In genomic region chr12:49511410-49511809, GRCh38 we compare ENCODE assay signal across 21 cellular contexts. TPM values are rescaled to one million over a fixed set of nuclear protein-coding genes. Genes with fewer than 3 reads are reported as not detected.
DNase-seq lines count a peak whose midpoint lies in the region; ATAC-seq and TF ChIP-seq lines count a peak whose summit lies in the region.
"Had no signal": no experiment of that assay in that cellular context is flagged by ENCODE, and none has a peak within 500 bp of the region (broad histone marks: within the 10 kb centered on the region; RNA-seq: fewer than 3 reads in every experiment).

No MANE protein-coding gene starts in this region.

- peak; percentile 37 to 54 for ATAC-seq in activated T-cell treated with anti-CD3 and anti-CD28 coated beads, Interleukin-2, amount 50 U/mL, for 72 hours (replicated peaks in 1 of 2)
- ATAC-seq in HG03457 (IDR thresholded peaks at IDR 0.05; ENCODE audit: unreplicated experiment) = no peak

- intact Hi-C loops in Caco-2 (cut with micrococcal nuclease; ENCODE audit: unreplicated experiment) = no loop called here

- BruUV-seq in Caco-2 (replicated peaks; lab: Mats Ljungman, UMichigan) = no TSS peak

- no peaks in the 10 kb centered on the region for H3K9me3 Mint-ChIP-seq in activated T-cell treated with anti-CD3 and anti-CD28 coated beads, Interleukin-2, amount 50 U/mL, for 72 hours
- H3K9me3 Mint-ChIP-seq in HFFc6 (no peaks in the 10 kb centered on the region), Caco-2 (ENCODE audit: unreplicated experiment) (no peaks in the 10 kb centered on the region)
- H3K9me3 Mint-ChIP-seq: CD4-positive, alpha-beta memory T cell had no signal

- H3K9me3 ChIP-seq in Caco-2 = no peaks in the 10 kb centered on the region
- H3K9me3 ChIP-seq: MG63, Peyer's patch had no signal

- no peak overlapping the region for H3K27ac Mint-ChIP-seq in activated T-cell treated with anti-CD3 and anti-CD28 coated beads, Interleukin-2, amount 50 U/mL, for 72 hours
- H3K27ac Mint-ChIP-seq in HFFc6 (peak overlapping the region; percentile 36; the same call in 1 of the 2 replicates), Caco-2 (ENCODE audit: unreplicated experiment) (no peak overlapping the region)

- H3K27ac ChIP-seq in VCaP = peak overlapping the region; percentile 86
- H3K27ac ChIP-seq: HL-60, Peyer's patch had no signal

- no peak overlapping the region for H3K4me3 Mint-ChIP-seq in activated T-cell treated with anti-CD3 and anti-CD28 coated beads, Interleukin-2, amount 50 U/mL, for 72 hours
- no peak overlapping the region for H3K4me3 Mint-ChIP-seq in HFFc6
- no peak overlapping the region for H3K4me3 Mint-ChIP-seq in Caco-2 (ENCODE audit: unreplicated experiment)
- H3K4me3 Mint-ChIP-seq: CD4-positive, alpha-beta memory T cell had no signal

- DNase-seq in activated T-cell treated with anti-CD3 and anti-CD28 coated beads, Interleukin-2, amount 50 U/mL, for 72 hours = no peak
- no peak for DNase-seq in activated T-cell treated with anti-CD3 and anti-CD28 coated beads, Interleukin-2, amount 50 U/mL, for 1 hour
- DNase-seq in HFFc6 (no peak), kidney tubule cell (ENCODE audit: low spot score) (peak; percentile 56), midbrain (lab: John Stamatoyannopoulos, UW) (no peak), Caco-2 (no peak)
- DNase-seq: ACHN; CD4-positive, alpha-beta memory T cell; EL; HCEC 1CT; KBM-7; MG63; NCI-H1105; NCI-H1694 treated with DMSO at 0.1 percent for 48 hours; NCI-H2171; NCI-H774; Peyer's patch; SHP77 treated with DMSO at 0.1 percent for 48 hours had no signal

- no peaks in the 10 kb centered on the region for H3K27me3 ChIP-seq in Caco-2 (replicated peaks; ENCODE audit: control insufficient read depth, insufficient read depth, low read length)
- H3K27me3 ChIP-seq: MG63, Peyer's patch had no signal

- H3K4me1 Mint-ChIP-seq in activated T-cell treated with anti-CD3 and anti-CD28 coated beads, Interleukin-2, amount 50 U/mL, for 72 hours (ENCODE audit: low read depth) = no peaks in the 10 kb centered on the region
- H3K4me1 Mint-ChIP-seq in HFFc6 (ENCODE audit: low read depth) (peaks cover 70% of the 10 kb centered on the region), Caco-2 (ENCODE audit: low read depth, unreplicated experiment) (no peaks in the 10 kb centered on the region)
- H3K4me1 Mint-ChIP-seq: CD4-positive, alpha-beta memory T cell had no signal

- H3K4me3 ChIP-seq in Caco-2 (ENCODE audit: low read depth, low read length) = no peak overlapping the region
- H3K4me3 ChIP-seq: MG63, Peyer's patch had no signal

- H3K27me3 Mint-ChIP-seq in activated T-cell treated with anti-CD3 and anti-CD28 coated beads, Interleukin-2, amount 50 U/mL, for 72 hours (ENCODE audit: low read depth) = no peaks in the 10 kb centered on the region
- H3K27me3 Mint-ChIP-seq in HFFc6 (ENCODE audit: insufficient read depth) = peaks cover 2% of the 10 kb centered on the region; the same call in 1 of the 2 replicates
- no peaks in the 10 kb centered on the region for H3K27me3 Mint-ChIP-seq in Caco-2 (ENCODE audit: insufficient read depth, unreplicated experiment)
- H3K27me3 Mint-ChIP-seq: CD4-positive, alpha-beta memory T cell had no signal

- POLR2A ChIA-PET in Caco-2 (lab: Charles Lee) = no interaction called here

- CTCF ChIA-PET in Caco-2 (lab: Charles Lee) = interaction anchor here (1.2 to 6.3 kb wide), 4 partner anchors 145 to 180 kb away, joined by 4 to 178 read pairs (median 11); partner anchors contain the start of genes DNAJC22 and SPATS2

- TF ChIP-seq CTCF in HFFc6 (IDR thresholded peaks at IDR 0.05) (no peak), VCaP (conservative IDR thresholded peaks at IDR 0.05) (no peak), Caco-2 (IDR thresholded peaks at IDR 0.05; ENCODE audit: insufficient read depth in 1 of 2, low read depth in 1 of 2, low read length in 1 of 2, severe bottlenecking in 1 of 2, unreplicated experiment in 1 of 2) (no peak)

- no peaks in the 10 kb centered on the region for H3K4me1 ChIP-seq in Caco-2
- H3K4me1 ChIP-seq: Peyer's patch had no signal

- H3K36me3 ChIP-seq in Caco-2 (ENCODE audit: control insufficient read depth, insufficient read depth, low read length) = peaks cover 2% of the 10 kb centered on the region; the same call in 1 of the 2 replicates
- H3K36me3 ChIP-seq: MG63, Peyer's patch had no signal

- H3K36me3 Mint-ChIP-seq in activated T-cell treated with anti-CD3 and anti-CD28 coated beads, Interleukin-2, amount 50 U/mL, for 72 hours (ENCODE audit: insufficient read depth in 2 of 2) = no peaks in the 10 kb centered on the region
- H3K36me3 Mint-ChIP-seq in HFFc6 (ENCODE audit: low read depth) (peaks cover 2% of the 10 kb centered on the region), Caco-2 (ENCODE audit: insufficient read depth, unreplicated experiment) (peaks cover 10% of the 10 kb centered on the region)
- H3K36me3 Mint-ChIP-seq: CD4-positive, alpha-beta memory T cell had no signal

RNA-seq across cellular contexts. Expression of gene KCNH3, which starts 27.4 kb away (rescaled TPM):
- total RNA-seq in activated T-cell treated with anti-CD3 and anti-CD28 coated beads, Interleukin-2, amount 50 U/mL, for 72 hours = 1 to 10 TPM; 1.5 to 1.7 TPM
- total RNA-seq in HFFc6 (2021; fragmentation: NEBNext Ultra II Directional; extraction: Animal tissue kit (Norgen Biotek cat#: 25700)) = under 1 TPM in 2 of 6 experiments, not detected in 4; 0.05 to 0.10 TPM
- 0.16 and 0.27 TPM in 2 replicates for total RNA-seq in Caco-2 (2022)

RNA-seq across cellular contexts. Expression of gene MCRS1, which starts 56.5 kb away (rescaled TPM):
- 10 to 100 TPM; 59.4 to 73.8 TPM for total RNA-seq in activated T-cell treated with anti-CD3 and anti-CD28 coated beads, Interleukin-2, amount 50 U/mL, for 72 hours
- 10 to 100 TPM; 46.2 to 59.8 (median 55.4) TPM for total RNA-seq in HFFc6 (2021; fragmentation: NEBNext Ultra II Directional; extraction: Animal tissue kit (Norgen Biotek cat#: 25700))
- total RNA-seq in Caco-2 (2022) = 115 and 122 TPM in 2 replicates
